Comparison of ENCODE assay signal across 8 cellular contexts in genomic region chr11:803770-804598, GRCh38. TPM values are rescaled to one million over a fixed set of nuclear protein-coding genes. Genes with fewer than 3 reads are reported as not detected.
DNase-seq lines count a peak whose midpoint lies in the region; TF ChIP-seq lines count a peak whose summit lies in the region.

No MANE protein-coding gene starts in this region.

- no peak for TF ChIP-seq CTCF in glutamatergic neuron (IDR thresholded peaks at IDR 0.05; ENCODE audit: partially characterized antibody, unreplicated experiment)

- POLR2A ChIA-PET in activated CD4-positive, alpha-beta T cell treated with anti-CD3 and anti-CD28 coated beads, Interleukin-2, amount 10 ng/mL, durations not matched to agents 7 days and 5 days (lab: Charles Lee) = no interaction called here

- H3K4me3 Mint-ChIP-seq in activated CD4-positive, alpha-beta T cell treated with anti-CD3 and anti-CD28 coated beads, Interleukin-2, amount 10 ng/mL, durations not matched to agents 7 days and 5 days = peak overlapping the region; percentile 81
- peak overlapping the region; percentile 74 for H3K4me3 Mint-ChIP-seq in glutamatergic neuron (ENCODE audit: unreplicated experiment)

- H3K27me3 ChIP-seq in SJCRH30 (no peaks in the 10 kb centered on the region), subcutaneous abdominal adipose tissue (ENCODE audit: control insufficient read depth in 5 of 5, insufficient read depth in 4 of 5, low read length in 5 of 5) (no peaks in the 10 kb centered on the region)

- peaks cover 27% of the 10 kb centered on the region for H3K4me1 Mint-ChIP-seq in activated CD4-positive, alpha-beta T cell treated with anti-CD3 and anti-CD28 coated beads, Interleukin-2, amount 10 ng/mL, durations not matched to agents 7 days and 5 days
- peaks cover 4% of the 10 kb centered on the region for H3K4me1 Mint-ChIP-seq in glutamatergic neuron (ENCODE audit: low read depth, unreplicated experiment)

- no peaks in the 10 kb centered on the region for H3K9me3 ChIP-seq in SJCRH30 (replicated peaks)
- H3K9me3 ChIP-seq in subcutaneous abdominal adipose tissue (ENCODE audit: control insufficient read depth in 5 of 5, low read length in 5 of 5) = no peaks in the 10 kb centered on the region

- H3K36me3 ChIP-seq in SJCRH30 (peaks cover 6% of the 10 kb centered on the region; the same call in 1 of the 2 replicates), subcutaneous abdominal adipose tissue (ENCODE audit: control insufficient read depth in 5 of 5, insufficient read depth in 5 of 5, low read length in 5 of 5) (peaks cover 0 to 43% (median 23%) of the 10 kb centered on the region in 5 donors)

- CTCF ChIA-PET in activated CD4-positive, alpha-beta T cell treated with anti-CD3 and anti-CD28 coated beads, Interleukin-2, amount 10 ng/mL, durations not matched to agents 7 days and 5 days (lab: Charles Lee) = interaction anchor here (1.0 to 1.8 kb wide), 5 partner anchors 12 to 285 kb away, joined by 3 to 7 read pairs (median 4); partner anchors contain the start of genes IRF7 and PNPLA2

- peak overlapping the region in 3 of 5 donors; percentile 33 to 73 (median 64) for H3K9ac ChIP-seq in subcutaneous abdominal adipose tissue (ENCODE audit: low read length in 5 of 5)

- peak overlapping the region; percentile 79 for H3K27ac Mint-ChIP-seq in activated CD4-positive, alpha-beta T cell treated with anti-CD3 and anti-CD28 coated beads, Interleukin-2, amount 10 ng/mL, durations not matched to agents 7 days and 5 days
- H3K27ac Mint-ChIP-seq in glutamatergic neuron (ENCODE audit: unreplicated experiment) = no peak overlapping the region

- H3K36me3 Mint-ChIP-seq in activated CD4-positive, alpha-beta T cell treated with anti-CD3 and anti-CD28 coated beads, Interleukin-2, amount 10 ng/mL, durations not matched to agents 7 days and 5 days (ENCODE audit: low read depth) = peaks cover 12% of the 10 kb centered on the region
- H3K36me3 Mint-ChIP-seq in glutamatergic neuron (ENCODE audit: unreplicated experiment) = no peaks in the 10 kb centered on the region

- no peak for DNase-seq in activated CD4-positive, alpha-beta T cell treated with anti-CD3 and anti-CD28 coated beads, Interleukin-2, amount 10 ng/mL, durations not matched to agents 7 days and 5 days
- DNase-seq in activated CD4-positive, alpha-beta T cell treated with anti-CD3 and anti-CD28 coated beads for 1 hour = no peak
- DNase-seq in SJCRH30 (peak; percentile 85 to 90), glutamatergic neuron (peak; percentile 75), C1 segment of cervical spinal cord (lab: John Stamatoyannopoulos, UW) (no peak), T1000 (lab: John Stamatoyannopoulos, UW) (no peak)
- no peak for DNase-seq in activated CD4-positive, alpha-beta T cell treated with anti-CD3 and anti-CD28 coated beads, Interleukin-2, amount 50 U/mL, for 48 hours

- H3K27ac ChIP-seq in SJCRH30 (peak overlapping the region; percentile 40; the same call in 1 of the 2 replicates), subcutaneous abdominal adipose tissue (ENCODE audit: low read depth, low read length) (no peak overlapping the region)

- H3K9me3 Mint-ChIP-seq in activated CD4-positive, alpha-beta T cell treated with anti-CD3 and anti-CD28 coated beads, Interleukin-2, amount 10 ng/mL, durations not matched to agents 7 days and 5 days = no peaks in the 10 kb centered on the region
- H3K9me3 Mint-ChIP-seq in glutamatergic neuron (ENCODE audit: unreplicated experiment) = peaks cover 9% of the 10 kb centered on the region

- H3K4me1 ChIP-seq in SJCRH30 (peaks cover 14% of the 10 kb centered on the region), subcutaneous abdominal adipose tissue (ENCODE audit: control insufficient read depth in 5 of 5, insufficient read depth in 5 of 5, low read length in 5 of 5) (peaks cover 2 to 25% (median 23%) of the 10 kb centered on the region in 5 donors)

- H3K4me3 ChIP-seq in SJCRH30 = peak overlapping the region; percentile 61
- peak overlapping the region in 3 of 5 donors; percentile 56 to 71 (median 63) for H3K4me3 ChIP-seq in subcutaneous abdominal adipose tissue (ENCODE audit: low read depth in 1 of 5, low read length in 5 of 5)

- no peaks in the 10 kb centered on the region for H3K27me3 Mint-ChIP-seq in activated CD4-positive, alpha-beta T cell treated with anti-CD3 and anti-CD28 coated beads, Interleukin-2, amount 10 ng/mL, durations not matched to agents 7 days and 5 days
- peaks cover 8% of the 10 kb centered on the region for H3K27me3 Mint-ChIP-seq in glutamatergic neuron (ENCODE audit: unreplicated experiment)

RNA-seq across cellular contexts. Expression of gene PIDD1, which starts 1.0 kb away (rescaled TPM):
- 10 to 100 TPM; 47.9 to 60.4 TPM for total RNA-seq in activated CD4-positive, alpha-beta T cell treated with anti-CD3 and anti-CD28 coated beads, Interleukin-2, amount 10 ng/mL, durations not matched to agents 7 days and 5 days
- total RNA-seq in SJCRH30 (2014; rRNA removed; shearing (Covaris generic)) = 18.3 and 21.2 TPM in 2 replicates
- 37.0 TPM for total RNA-seq in glutamatergic neuron (ENCODE audit: unreplicated experiment)

RNA-seq across cellular contexts. Expression of gene RPLP2, which starts 5.8 kb away (rescaled TPM):
- total RNA-seq in activated CD4-positive, alpha-beta T cell treated with anti-CD3 and anti-CD28 coated beads, Interleukin-2, amount 10 ng/mL, durations not matched to agents 7 days and 5 days = 1,000 to 10,000 TPM; 1,927 to 2,229 TPM
- 1,150 and 1,247 TPM in 2 replicates for total RNA-seq in SJCRH30 (2014; rRNA removed; shearing (Covaris generic))
- total RNA-seq in glutamatergic neuron (ENCODE audit: unreplicated experiment) = 997 TPM

RNA-seq across cellular contexts. Expression of gene SLC25A22, which starts 5.9 kb away (rescaled TPM):
- total RNA-seq in activated CD4-positive, alpha-beta T cell treated with anti-CD3 and anti-CD28 coated beads, Interleukin-2, amount 10 ng/mL, durations not matched to agents 7 days and 5 days = 10 to 100 TPM; 45.9 to 49.1 TPM
- total RNA-seq in SJCRH30 (2014; rRNA removed; shearing (Covaris generic)) = 20.2 and 22.4 TPM in 2 replicates
- 93.9 TPM for total RNA-seq in glutamatergic neuron (ENCODE audit: unreplicated experiment)

RNA-seq across cellular contexts. Expression of gene CEND1, which starts 14.1 kb away (rescaled TPM):
- total RNA-seq in activated CD4-positive, alpha-beta T cell treated with anti-CD3 and anti-CD28 coated beads, Interleukin-2, amount 10 ng/mL, durations not matched to agents 7 days and 5 days = under 1 TPM; 0.20 to 0.60 TPM
- 1.5 TPM in 2 replicates for total RNA-seq in SJCRH30 (2014; rRNA removed; shearing (Covaris generic))
- total RNA-seq in glutamatergic neuron (ENCODE audit: unreplicated experiment) = 58.7 TPM

RNA-seq across cellular contexts. Expression of gene PNPLA2, which starts 14.7 kb away (rescaled TPM):
- total RNA-seq in activated CD4-positive, alpha-beta T cell treated with anti-CD3 and anti-CD28 coated beads, Interleukin-2, amount 10 ng/mL, durations not matched to agents 7 days and 5 days = 10 to 100 TPM; 68.9 to 71.9 TPM
- 16.5 and 19.6 TPM in 2 replicates for total RNA-seq in SJCRH30 (2014; rRNA removed; shearing (Covaris generic))
- 32.3 TPM for total RNA-seq in glutamatergic neuron (ENCODE audit: unreplicated experiment)

Comparison
In these comparisons a context has a peak if more than half of its experiments do, and no peak if none do; other contexts are left out.
1. DNase-seq: peak in SJCRH30 (2 of 2) and glutamatergic neuron (single experiment); none in activated CD4-positive, alpha-beta T cell treated with anti-CD3 and anti-CD28 coated beads, Interleukin-2, amount 10 ng/mL, durations not matched to agents 7 days and 5 days (single experiment), activated CD4-positive, alpha-beta T cell treated with anti-CD3 and anti-CD28 coated beads for 1 hour (single experiment), C1 segment of cervical spinal cord (0 of 14), T1000 (single experiment) and activated CD4-positive, alpha-beta T cell treated with anti-CD3 and anti-CD28 coated beads, Interleukin-2, amount 50 U/mL, for 48 hours (0 of 2).